In genomic region chr12:89376202-89376529, GRCh38 we compare ENCODE assay signal across 14 cellular contexts. TPM values are rescaled to one million over a fixed set of nuclear protein-coding genes. Genes with fewer than 3 reads are reported as not detected.
A peak's percentile ranks its signal among the peaks of the same experiment; 100 is the strongest.
DNase-seq lines count a peak whose midpoint lies in the region; ATAC-seq and TF ChIP-seq lines count a peak whose summit lies in the region.
"Had no signal": no experiment of that assay in that cellular context is flagged by ENCODE, and none has a peak within 500 bp of the region (broad histone marks: within the 10 kb centered on the region; RNA-seq: fewer than 3 reads in every experiment).

No MANE protein-coding gene starts in this region.

- no peak for TF ChIP-seq RAD21 in IMR-90 (IDR thresholded peaks at IDR 0.05; ENCODE audit: low read length)

- POLR2A ChIA-PET in IMR-90 (lab: Charles Lee; ENCODE audit: unreplicated experiment) = no interaction called here

- H3K4me3 Mint-ChIP-seq in Calu3 (ENCODE audit: low read depth, unreplicated experiment) = peak overlapping the region; percentile 38
- H3K4me3 Mint-ChIP-seq in natural killer cell treated with Interleukin-12 subunit alpha and Interleukin-12 subunit beta and Interleukin-15 and Interleukin-18, amount 100 ng/mL, for 72 hours = peak overlapping the region; percentile 71
- H3K4me3 Mint-ChIP-seq: dendritic cell treated with granulocyte-macrophage colony-stimulating factor and Interleukin-4, amounts not matched to agents 40 ng/mL and 50 ng/mL, for 4 days had no signal

- peak overlapping the region; percentile 80; the same call in 1 of the 2 replicates for H3K18ac ChIP-seq in IMR-90 (ENCODE audit: low read depth, low read length)

- H3K27ac ChIP-seq in IMR-90 (ENCODE audit: insufficient read depth, low read length) = no peak overlapping the region
- peak overlapping the region; percentile 95 for H3K27ac ChIP-seq in mammary epithelial cell (ENCODE audit: insufficient read depth, low read depth, low read length)
- no peak overlapping the region for H3K27ac ChIP-seq in SJCRH30
- H3K27ac ChIP-seq: neutrophil had no signal

- peak overlapping the region; percentile 42; the same call in 1 of the 2 replicates for H3K4ac ChIP-seq in IMR-90 (ENCODE audit: low read depth, low read length)

- CTCF ChIA-PET in Calu3 (lab: Charles Lee) (interaction anchor here (0.6 to 2.8 kb wide), 3 partner anchors 18 to 727 kb away, joined by 3 to 17 read pairs (median 10); partner anchors contain the start of gene DUSP6), IMR-90 (lab: Yijun Ruan, JAX) (interaction anchor here (1.8 kb wide), 1 partner anchor 9 kb away, joined by 5 read pairs; no protein-coding TSS in a partner anchor), mammary epithelial cell (lab: Charles Lee; ENCODE audit: low non-redundant PET) (no interaction called here)

- no peak overlapping the region for H4K91ac ChIP-seq in IMR-90 (ENCODE audit: insufficient read depth, low read depth, low read length)

- TF ChIP-seq CTCF in Calu3 (IDR thresholded peaks at IDR 0.05; ENCODE audit: unreplicated experiment) = no peak
- no peak for TF ChIP-seq CTCF in IMR-90 (conservative IDR thresholded peaks at IDR 0.05; ENCODE audit: low read depth, low read length)
- TF ChIP-seq CTCF in mammary epithelial cell (conservative IDR thresholded peaks at IDR 0.05 in 1 of 2, IDR thresholded peaks at IDR 0.05 in 1 of 2; ENCODE audit: extremely low read depth in 1 of 2, insufficient read depth in 1 of 2, low read depth in 1 of 2, low read length in 2 of 2) = no peak

- WGBS in IMR-90 (ENCODE audit: extremely low coverage in 2 of 2, insufficient read length in 1 of 2), 2 experiments = no CpG with 5 or more reads among the region's 1 CpG
- WGBS in mammary epithelial cell (ENCODE audit: low coverage, missing lambda C conversion rate) = 0% methylated on average over 1 of the region's 1 CpG

- peak overlapping the region; percentile 49 for H3K14ac ChIP-seq in IMR-90 (replicated peaks; ENCODE audit: low read depth, low read length)

- TF ChIP-seq POLR2A in IMR-90 (IDR thresholded peaks at IDR 0.05; ENCODE audit: low read depth, low read length) = no peak

- peaks cover 29% of the 10 kb centered on the region for H3K36me3 Mint-ChIP-seq in Calu3 (ENCODE audit: insufficient read depth, unreplicated experiment)
- H3K36me3 Mint-ChIP-seq in natural killer cell treated with Interleukin-12 subunit alpha and Interleukin-12 subunit beta and Interleukin-15 and Interleukin-18, amount 100 ng/mL, for 72 hours = no peaks in the 10 kb centered on the region

- in situ Hi-C loops in IMR-90 (cut with MboI; ENCODE audit: low sequenced_read_pairs) = no loop called here
- in situ Hi-C loops in mammary epithelial cell (cut with MboI; ENCODE audit: low sequenced_read_pairs in 2 of 2) = no loop called here

- no peak overlapping the region for H2AFZ ChIP-seq in IMR-90 (replicated peaks; ENCODE audit: low read length, poor library complexity)
- peak overlapping the region; percentile 6 for H2AFZ ChIP-seq in mammary epithelial cell (ENCODE audit: low read depth, low read length)

- peak overlapping the region; percentile 17 for H2BK5ac ChIP-seq in IMR-90 (ENCODE audit: low read depth, low read length, poor library complexity, severe bottlenecking)

- intact Hi-C loops in Calu3 (cut with micrococcal nuclease; ENCODE audit: unreplicated experiment) = no loop called here
- intact Hi-C loops in IMR-90 (cut with micrococcal nuclease) = no loop called here
- intact Hi-C loops in mammary epithelial cell (cut with micrococcal nuclease) = no loop called here

- H3K23ac ChIP-seq in IMR-90 (ENCODE audit: low read depth, low read length) = no peak overlapping the region; the same call in 1 of the 2 replicates

- peak overlapping the region; percentile 80; the same call in 1 of the 2 replicates for H4K5ac ChIP-seq in IMR-90 (ENCODE audit: low read depth, low read length)

- H3K9me3 ChIP-seq in IMR-90 (ENCODE audit: control insufficient read depth, insufficient read depth, low read length) (no peaks in the 10 kb centered on the region), mammary epithelial cell (replicated peaks; ENCODE audit: insufficient read depth, low read length) (no peaks in the 10 kb centered on the region), SJCRH30 (replicated peaks) (no peaks in the 10 kb centered on the region)
- H3K9me3 ChIP-seq: BE2C, neutrophil had no signal

- H2AK5ac ChIP-seq in IMR-90 (ENCODE audit: low read depth, low read length) = peak overlapping the region; percentile 26; the same call in 1 of the 2 replicates

- peaks cover 20% of the 10 kb centered on the region for H3K9me1 ChIP-seq in IMR-90 (ENCODE audit: insufficient read depth, low read length)

- no peaks in the 10 kb centered on the region for H3K27me3 Mint-ChIP-seq in Calu3 (ENCODE audit: unreplicated experiment)
- H3K27me3 Mint-ChIP-seq in natural killer cell treated with Interleukin-12 subunit alpha and Interleukin-12 subunit beta and Interleukin-15 and Interleukin-18, amount 100 ng/mL, for 72 hours = no peaks in the 10 kb centered on the region
- H3K27me3 Mint-ChIP-seq: dendritic cell treated with granulocyte-macrophage colony-stimulating factor and Interleukin-4, amounts not matched to agents 40 ng/mL and 50 ng/mL, for 4 days had no signal

- dilution Hi-C loops in IMR-90 (cut with HindIII; ENCODE audit: low sequenced_read_pairs, unreplicated experiment) = no loop called here
- dilution Hi-C loops in mammary epithelial cell (cut with HindIII; ENCODE audit: low sequenced_read_pairs) = no loop called here

- no peak overlapping the region for H2AK9ac ChIP-seq in IMR-90 (replicated peaks; ENCODE audit: low read depth, low read length, poor library complexity)

- H4K20me1 ChIP-seq in IMR-90 (ENCODE audit: insufficient read depth, low read length) = no peaks in the 10 kb centered on the region
- no peaks in the 10 kb centered on the region for H4K20me1 ChIP-seq in mammary epithelial cell (ENCODE audit: insufficient read depth, low read length)

- H3K9ac ChIP-seq in IMR-90 (ENCODE audit: low read depth, low read length) (no peak overlapping the region), mammary epithelial cell (ENCODE audit: insufficient read depth, low read length) (no peak overlapping the region)

- H3K4me3 ChIP-seq in IMR-90 (ENCODE audit: insufficient read depth, low read depth, low read length) (no peak overlapping the region), mammary epithelial cell (replicated peaks in 1 of 3; ENCODE audit: insufficient read depth in 1 of 3, low read depth in 2 of 3, low read length in 3 of 3) (no peak overlapping the region), SJCRH30 (no peak overlapping the region)

- H3K4me1 ChIP-seq in IMR-90 (ENCODE audit: control insufficient read depth, insufficient read depth, low read length) (peaks cover 15% of the 10 kb centered on the region), mammary epithelial cell (ENCODE audit: insufficient read depth, low read length) (peaks cover 61% of the 10 kb centered on the region), SJCRH30 (peaks cover 10% of the 10 kb centered on the region)
- H3K4me1 ChIP-seq: BE2C had no signal

- no peaks in the 10 kb centered on the region for H3K9me3 Mint-ChIP-seq in Calu3 (ENCODE audit: low read depth, unreplicated experiment)
- H3K9me3 Mint-ChIP-seq in natural killer cell treated with Interleukin-12 subunit alpha and Interleukin-12 subunit beta and Interleukin-15 and Interleukin-18, amount 100 ng/mL, for 72 hours = no peaks in the 10 kb centered on the region
- H3K9me3 Mint-ChIP-seq: dendritic cell treated with granulocyte-macrophage colony-stimulating factor and Interleukin-4, amounts not matched to agents 40 ng/mL and 50 ng/mL, for 4 days had no signal

- H3K79me2 ChIP-seq in mammary epithelial cell (ENCODE audit: insufficient read depth, low read length) = peaks cover 4% of the 10 kb centered on the region

- H3K4me2 ChIP-seq in IMR-90 (ENCODE audit: low read depth, low read length) = no peak overlapping the region
- H3K4me2 ChIP-seq in mammary epithelial cell (ENCODE audit: insufficient read depth, low read depth, low read length) = peak overlapping the region; percentile 39

- peak overlapping the region; percentile 99 for H3K27ac Mint-ChIP-seq in Calu3 (ENCODE audit: unreplicated experiment)
- peak overlapping the region; percentile 60 to 69 for H3K27ac Mint-ChIP-seq in natural killer cell treated with Interleukin-12 subunit alpha and Interleukin-12 subunit beta and Interleukin-15 and Interleukin-18, amount 100 ng/mL, for 72 hours
- H3K27ac Mint-ChIP-seq: dendritic cell treated with granulocyte-macrophage colony-stimulating factor and Interleukin-4, amounts not matched to agents 40 ng/mL and 50 ng/mL, for 4 days had no signal

- H3K79me1 ChIP-seq in IMR-90 (ENCODE audit: low read depth in 1 of 2, low read length in 2 of 2) = peaks cover 0 to 9% of the 10 kb centered on the region in 2 experiments; a peak in 3 of 4 replicates

- BruUV-seq in Calu3 (replicated peaks; lab: Mats Ljungman, UMichigan) (TSS peak; percentile 35), IMR-90 (replicated peaks; lab: Mats Ljungman, UMichigan) (no TSS peak), mammary epithelial cell (replicated peaks; lab: Mats Ljungman, UMichigan) (TSS peak; percentile 34)

- H2BK15ac ChIP-seq in IMR-90 (ENCODE audit: low read depth, low read length) = peak overlapping the region; percentile 66

- peak overlapping the region; percentile 33; the same call in 1 of the 2 replicates for H2BK120ac ChIP-seq in IMR-90 (ENCODE audit: low read depth, low read length)

- H3K27me3 ChIP-seq in IMR-90 (ENCODE audit: control insufficient read depth, insufficient read depth, low read length) (no peaks in the 10 kb centered on the region), mammary epithelial cell (ENCODE audit: insufficient read depth, low read length) (no peaks in the 10 kb centered on the region), SJCRH30 (no peaks in the 10 kb centered on the region)
- H3K27me3 ChIP-seq: BE2C, neutrophil had no signal

- H3K56ac ChIP-seq in IMR-90 (ENCODE audit: extremely low read depth, insufficient read depth, low read length) = no peak overlapping the region

- H2BK20ac ChIP-seq in IMR-90 (ENCODE audit: low read depth, low read length) = peak overlapping the region; percentile 48; the same call in 1 of the 2 replicates

- H3K4me1 Mint-ChIP-seq in Calu3 (ENCODE audit: low read depth, unreplicated experiment) = peaks cover 70% of the 10 kb centered on the region
- peaks cover 19 to 31% of the 10 kb centered on the region in 2 donors for H3K4me1 Mint-ChIP-seq in natural killer cell treated with Interleukin-12 subunit alpha and Interleukin-12 subunit beta and Interleukin-15 and Interleukin-18, amount 100 ng/mL, for 72 hours (ENCODE audit: low read depth in 2 of 2)

- peak overlapping the region in 1 of 2 experiments; percentile 33; a peak in 1 of 4 replicates for H4K8ac ChIP-seq in IMR-90 (ENCODE audit: low read depth in 2 of 2, low read length in 2 of 2)

- H3K36me3 ChIP-seq in IMR-90 (ENCODE audit: control insufficient read depth, insufficient read depth, low read length) (no peaks in the 10 kb centered on the region), mammary epithelial cell (ENCODE audit: insufficient read depth, low read length) (no peaks in the 10 kb centered on the region), SJCRH30 (no peaks in the 10 kb centered on the region)
- H3K36me3 ChIP-seq: BE2C, neutrophil had no signal

- DNase-seq in Calu3 (no peak), IMR-90 (no peak), mammary epithelial cell (no peak), SJCRH30 (no peak)
- no peak for DNase-seq in natural killer cell treated with Interleukin-12 subunit alpha and Interleukin-12 subunit beta and Interleukin-15 and Interleukin-18, amount 100 ng/mL, for 72 hours (ENCODE audit: low spot score)
- DNase-seq: activated CD4-positive, alpha-beta T cell treated with anti-CD3 and anti-CD28 coated beads for 1 hour; BE2C; DMS 273 treated with DMSO at 0.1 percent for 48 hours; head of caudate nucleus; SHP77 treated with DMSO at 0.1 percent for 48 hours had no signal

- ATAC-seq in IMR-90 (ENCODE audit: low read depth) (no peak), GM18868 (IDR thresholded peaks at IDR 0.05; ENCODE audit: unreplicated experiment) (no peak), HG03097 (IDR thresholded peaks at IDR 0.05; ENCODE audit: low FRiP score, unreplicated experiment) (no peak)
- ATAC-seq in natural killer cell treated with Interleukin-12 subunit alpha and Interleukin-12 subunit beta and Interleukin-15 and Interleukin-18, amount 100 ng/mL, for 72 hours = peak; percentile 34 to 38

RNA-seq across cellular contexts. Expression of gene DUSP6, which starts 23.9 kb away (rescaled TPM):
- total RNA-seq in Calu3 (2022) = 108 TPM in 2 replicates
- total RNA-seq in IMR-90 (2012; rRNA removed) = 70.1 and 78.6 TPM in 2 replicates
- 38.5 and 59.0 TPM in 2 replicates for polyA plus RNA-seq in IMR-90 (2012; rRNA removed)
- 16.4 and 21.0 TPM in 2 replicates for polyA plus RNA-seq in IMR-90 (2012; cell fraction: cytosol; rRNA removed)
- 213 and 221 TPM in 2 replicates for polyA plus RNA-seq in IMR-90 (2012; cell fraction: nucleus; rRNA removed; ENCODE audit: low replicate concordance)
- total RNA-seq in mammary epithelial cell = 100 to 1,000 TPM; 190 to 291 TPM
- 367 TPM for polyA plus RNA-seq in mammary epithelial cell
- 673 TPM for polyA minus RNA-seq in mammary epithelial cell
- total RNA-seq in natural killer cell treated with Interleukin-12 subunit alpha and Interleukin-12 subunit beta and Interleukin-15 and Interleukin-18, amount 100 ng/mL, for 72 hours = 10 to 100 TPM; 49.4 to 65.9 TPM
- 97.3 and 100 TPM in 2 replicates for total RNA-seq in SJCRH30 (2014; rRNA removed; shearing (Covaris generic))

Comparison
In these comparisons a context has a peak if more than half of its experiments do, and no peak if none do; other contexts are left out.
1. ATAC-seq: peak in natural killer cell treated with Interleukin-12 subunit alpha and Interleukin-12 subunit beta and Interleukin-15 and Interleukin-18, amount 100 ng/mL, for 72 hours (2 of 2); none in IMR-90 (single experiment), GM18868 (single experiment) and HG03097 (single experiment).